Comparison of ENCODE assay signal across 1 cellular context in genomic region chr2:42767899-42768705, GRCh38.
TF ChIP-seq lines count a peak whose summit lies in the region.

No MANE protein-coding gene starts in this region.

TF ChIP-seq in A549, 52 proteins besides CTCF, POLR2A, EP300 and RAD21:
- TF ChIP-seq REST (IDR thresholded peaks at IDR 0.05), result no peak
- TF ChIP-seq GATA3 (IDR thresholded peaks at IDR 0.05; ENCODE audit: borderline replicate concordance), result no peak
- no peak for TF ChIP-seq RARB (CRISPR knock-in tag; IDR thresholded peaks at IDR 0.05)
- TF ChIP-seq TP53 (CRISPR knock-in tag; IDR thresholded peaks at IDR 0.05), result no peak
- TF ChIP-seq JUNB (IDR thresholded peaks at IDR 0.05), result no peak
- no peak for TF ChIP-seq EHF (CRISPR knock-in tag; IDR thresholded peaks at IDR 0.05)
- TF ChIP-seq HOXB5 (CRISPR knock-in tag; IDR thresholded peaks at IDR 0.05), result no peak
- no peak for TF ChIP-seq PBX3 (IDR thresholded peaks at IDR 0.05)
- no peak for TF ChIP-seq HDAC2 (IDR thresholded peaks at IDR 0.05)
